13 cellular contexts compared by ENCODE assay signal in genomic region chr6:46293641-46294316, GRCh38.
DNase-seq lines count a peak whose midpoint lies in the region; ATAC-seq and FAIRE-seq lines count a peak whose summit lies in the region.
"Had no signal": no experiment of that assay in that cellular context is flagged by ENCODE, and none has a peak within 500 bp of the region (broad histone marks: within the 10 kb centered on the region; RNA-seq: fewer than 3 reads in every experiment).

No MANE protein-coding gene starts in this region.

- intact Hi-C loops in cardiac septum (cut with DNase I): no loop called here

- peak; percentile 59 for FAIRE-seq in GM18507 (lab: Jason Lieb, UNC)

- ATAC-seq in GM19467 (IDR thresholded peaks at IDR 0.05; ENCODE audit: unreplicated experiment): peak; percentile 73
- ATAC-seq in HG02870 (IDR thresholded peaks at IDR 0.05; ENCODE audit: unreplicated experiment): peak; percentile 90
- peak; percentile 81 for ATAC-seq in HG03521 (IDR thresholded peaks at IDR 0.05; ENCODE audit: unreplicated experiment)

- DNase-seq in GM18507 (ENCODE audit: extremely low spot score, insufficient read length, low read depth): no peak
- no peak for DNase-seq in cardiac septum (ENCODE audit: low spot score)
- no peak for DNase-seq in putamen (ENCODE audit: low spot score)
- no peak for DNase-seq in stimulated activated CD4-positive, alpha-beta T cell treated with anti-CD3 and anti-CD28 coated beads, Interleukin-4, amount 100 ng/mL, for 4 hours
- DNase-seq in activated gamma-delta T cell treated with Interleukin-2 at 50 U/mL for 16 hours: no peak
- DNase-seq: activated T-cell treated with anti-CD3 and anti-CD28 coated beads, Interleukin-2, amount 50 U/mL, for 1 hour; brain microvascular endothelial cell; hippocampal formation; NCI-H226; SHP77 treated with DMSO at 0.1 percent for 48 hours had no signal
